In genomic region chr10:43461950-43462349, GRCh38 we compare ENCODE assay signal across 8 cellular contexts. TPM values are rescaled to one million over a fixed set of nuclear protein-coding genes. Genes with fewer than 3 reads are reported as not detected.
DNase-seq lines count a peak whose midpoint lies in the region; ATAC-seq, FAIRE-seq and TF ChIP-seq lines count a peak whose summit lies in the region.

No MANE protein-coding gene starts in this region.

- H3K27ac ChIP-seq in heart left ventricle: no peak overlapping the region

- in situ Hi-C loops in HAP-1 (cut with MboI; ENCODE audit: low sequenced_read_pairs): loop anchor here (5.0 kb wide), 1 partner anchor 170 kb away; no protein-coding TSS in a partner anchor

- peak in 2 of 4 donors; percentile 67 to 70 for ATAC-seq in heart left ventricle
- ATAC-seq in Right ventricle myocardium inferior: no peak

- no peaks in the 10 kb centered on the region for H3K36me3 ChIP-seq in heart left ventricle
- no peaks in the 10 kb centered on the region for H3K36me3 ChIP-seq in HAP-1 (replicated peaks)

- intact Hi-C loops in heart left ventricle (cut with DNase I) (loop anchor here in 9 of 10 donors (1.0 to 10.0 kb wide), 6 partner anchors 115 to 597 kb away; no protein-coding TSS in a partner anchor), Right ventricle myocardium inferior (cut with DNase I) (loop anchor here (1.0 kb wide), 1 partner anchor 169 kb away; no protein-coding TSS in a partner anchor)

- H3K9me3 ChIP-seq in heart left ventricle (no peaks in the 10 kb centered on the region), HAP-1 (no peaks in the 10 kb centered on the region; the same call in 1 of the 2 replicates)

- FAIRE-seq in endometrium (lab: Jason Lieb, UNC): peak; percentile 55

- TF ChIP-seq CTCF in heart left ventricle (IDR thresholded peaks at IDR 0.05): peak; percentile 63 to 84 (median 76)
- peak; percentile 44 for TF ChIP-seq CTCF in NB4 (IDR thresholded peaks at IDR 0.05; ENCODE audit: low read depth, low read length)

- H3K4me3 ChIP-seq in heart left ventricle (peak overlapping the region in 6 of 12 donors; percentile 9 to 43 (median 20)), HAP-1 (no peak overlapping the region), NB4 (ENCODE audit: low read depth, low read length) (no peak overlapping the region)

- WGBS in heart left ventricle, 4 donors: 31 to 50% (median 42%) methylated on average over 5 of the region's 5 CpGs

- H3K4me1 ChIP-seq in heart left ventricle (peaks cover 0 to 3% (median 0%) of the 10 kb centered on the region in 12 donors), HAP-1 (peaks cover 3% of the 10 kb centered on the region; the same call in 1 of the 2 replicates)

- DNase-seq in heart left ventricle (no peak), Right ventricle myocardium inferior (ENCODE audit: missing footprints) (no peak), HAP-1 (ENCODE audit: low spot score in 2 of 2) (peak; percentile 57 to 83), NB4 (ENCODE audit: low read depth) (peak; percentile 85), SIG-M5 treated with dmso at 0.1 percent for 504 hours (lab: John Stamatoyannopoulos, UW; ENCODE audit: unreplicated experiment) (peak; percentile 76), mucosa of gallbladder (ENCODE audit: low spot score) (peak; percentile 42), T-helper 9 cell (no peak)

- no peak for TF ChIP-seq POLR2A in heart left ventricle (IDR thresholded peaks at IDR 0.05)
- no peak for TF ChIP-seq POLR2A in NB4 (IDR thresholded peaks at IDR 0.05; ENCODE audit: extremely low read depth, insufficient read length)

- H3K27me3 ChIP-seq in heart left ventricle (no peaks in the 10 kb centered on the region), HAP-1 (ENCODE audit: low read depth) (no peaks in the 10 kb centered on the region)

RNA-seq across cellular contexts. Expression of gene ZNF487, which starts 25.0 kb away (rescaled TPM):
- total RNA-seq in heart left ventricle: 1 to 10 TPM; 1.8 to 5.1 (median 2.4) TPM
- 1 to 10 TPM; 2.2 to 3.4 TPM for polyA plus RNA-seq in heart left ventricle
- 2.7 TPM for total RNA-seq in Right ventricle myocardium inferior
- 5.9 TPM for total RNA-seq in mucosa of gallbladder

RNA-seq across cellular contexts. Expression of gene HNRNPF, which starts 53.0 kb away (rescaled TPM):
- total RNA-seq in heart left ventricle (100 to 1,000 TPM in 1 of 9 donors, 10 to 100 TPM in 8; 60.4 to 142 (median 79.1) TPM), Right ventricle myocardium inferior (87.6 TPM), mucosa of gallbladder (184 TPM)
- polyA plus RNA-seq in heart left ventricle: 10 to 100 TPM; 24.0 to 95.2 TPM

Comparison
In these comparisons a context has a peak if more than half of its experiments do, and no peak if none do; other contexts are left out.
1. DNase-seq: peak in HAP-1 (2 of 2), NB4 (single experiment), SIG-M5 treated with dmso at 0.1 percent for 504 hours (single experiment) and mucosa of gallbladder (single experiment); none in heart left ventricle (0 of 5), Right ventricle myocardium inferior (single experiment) and T-helper 9 cell (single experiment).